ENCODE assay signal across 1 cellular context in genomic region chr10:49538381-49539319, GRCh38.
TF ChIP-seq lines count a peak whose summit lies in the region.

Gene ERCC6, minus strand, starts transcription at chr10:49539121.

TF ChIP-seq in HepG2, 621 proteins besides CTCF, POLR2A, EP300 and RAD21 (continued from another document and continues in another):
- TF ChIP-seq DMTF1 (CRISPR knock-in tag; IDR thresholded peaks at IDR 0.05) (no peak), PRMT3 (CRISPR knock-in tag; IDR thresholded peaks at IDR 0.05; ENCODE audit: borderline replicate concordance, low read depth) (no peak), IRF2 (CRISPR knock-in tag; IDR thresholded peaks at IDR 0.05) (peak; percentile 9; the same call in 1 of the 2 replicates), REST (IDR thresholded peaks at IDR 0.05; ENCODE audit: borderline replicate concordance in 1 of 2, low read depth in 1 of 2, low read length in 2 of 2) (peak in 1 of 2 experiments; percentile 32; a peak in 1 of 4 replicates), HCFC1 (IDR thresholded peaks at IDR 0.05; ENCODE audit: low read depth, low read length) (no peak), CERS6 (CRISPR knock-in tag; IDR thresholded peaks at IDR 0.05) (no peak), SMAD9 (CRISPR knock-in tag; IDR thresholded peaks at IDR 0.05) (peak; percentile 30; the same call in 1 of the 2 replicates), KLF16 (CRISPR knock-in tag; IDR thresholded peaks at IDR 0.05) (no peak; a peak in 1 of 4 replicates), ZNF501 (CRISPR knock-in tag; IDR thresholded peaks at IDR 0.05) (peak; percentile 86; the same call in 1 of the 2 replicates), MYNN (CRISPR knock-in tag; IDR thresholded peaks at IDR 0.05; ENCODE audit: low read depth) (no peak), SYNCRIP (IDR thresholded peaks at IDR 0.05; ENCODE audit: insufficient read depth, low read depth, low read length) (no peak), HES4 (CRISPR knock-in tag; IDR thresholded peaks at IDR 0.05; ENCODE audit: borderline replicate concordance) (0 out of 2 replicates have a peak, but pooled peaks have one; percentile 47), RFX1 (IDR thresholded peaks at IDR 0.05) (no peak), HNF4G (IDR thresholded peaks at IDR 0.05; ENCODE audit: borderline replicate concordance, low read depth, low read length) (no peak), HNF4G (CRISPR knock-in tag; IDR thresholded peaks at IDR 0.05; ENCODE audit: borderline replicate concordance, low read depth) (peak; percentile 40; the same call in 1 of the 2 replicates), PCBP1 (IDR thresholded peaks at IDR 0.05; ENCODE audit: borderline replicate concordance, low read depth, low read length) (no peak), SP4 (CRISPR knock-in tag; IDR thresholded peaks at IDR 0.05) (peak; percentile 68), ZSCAN25 (CRISPR knock-in tag; IDR thresholded peaks at IDR 0.05) (no peak), BHLHE40 (IDR thresholded peaks at IDR 0.05; ENCODE audit: low read length) (peak; percentile 57; the same call in 1 of the 2 replicates), HNRNPLL (IDR thresholded peaks at IDR 0.05; ENCODE audit: low read depth, low read length, poor library complexity, severe bottlenecking) (peak; percentile 87), SMYD3 (CRISPR knock-in tag; IDR thresholded peaks at IDR 0.05) (peak; percentile 92), SRSF1 (optimal IDR thresholded peaks at IDR 0.05; ENCODE audit: low read depth, low read length) (peak; percentile 35)
- TF ChIP-seq, protein P1, sequence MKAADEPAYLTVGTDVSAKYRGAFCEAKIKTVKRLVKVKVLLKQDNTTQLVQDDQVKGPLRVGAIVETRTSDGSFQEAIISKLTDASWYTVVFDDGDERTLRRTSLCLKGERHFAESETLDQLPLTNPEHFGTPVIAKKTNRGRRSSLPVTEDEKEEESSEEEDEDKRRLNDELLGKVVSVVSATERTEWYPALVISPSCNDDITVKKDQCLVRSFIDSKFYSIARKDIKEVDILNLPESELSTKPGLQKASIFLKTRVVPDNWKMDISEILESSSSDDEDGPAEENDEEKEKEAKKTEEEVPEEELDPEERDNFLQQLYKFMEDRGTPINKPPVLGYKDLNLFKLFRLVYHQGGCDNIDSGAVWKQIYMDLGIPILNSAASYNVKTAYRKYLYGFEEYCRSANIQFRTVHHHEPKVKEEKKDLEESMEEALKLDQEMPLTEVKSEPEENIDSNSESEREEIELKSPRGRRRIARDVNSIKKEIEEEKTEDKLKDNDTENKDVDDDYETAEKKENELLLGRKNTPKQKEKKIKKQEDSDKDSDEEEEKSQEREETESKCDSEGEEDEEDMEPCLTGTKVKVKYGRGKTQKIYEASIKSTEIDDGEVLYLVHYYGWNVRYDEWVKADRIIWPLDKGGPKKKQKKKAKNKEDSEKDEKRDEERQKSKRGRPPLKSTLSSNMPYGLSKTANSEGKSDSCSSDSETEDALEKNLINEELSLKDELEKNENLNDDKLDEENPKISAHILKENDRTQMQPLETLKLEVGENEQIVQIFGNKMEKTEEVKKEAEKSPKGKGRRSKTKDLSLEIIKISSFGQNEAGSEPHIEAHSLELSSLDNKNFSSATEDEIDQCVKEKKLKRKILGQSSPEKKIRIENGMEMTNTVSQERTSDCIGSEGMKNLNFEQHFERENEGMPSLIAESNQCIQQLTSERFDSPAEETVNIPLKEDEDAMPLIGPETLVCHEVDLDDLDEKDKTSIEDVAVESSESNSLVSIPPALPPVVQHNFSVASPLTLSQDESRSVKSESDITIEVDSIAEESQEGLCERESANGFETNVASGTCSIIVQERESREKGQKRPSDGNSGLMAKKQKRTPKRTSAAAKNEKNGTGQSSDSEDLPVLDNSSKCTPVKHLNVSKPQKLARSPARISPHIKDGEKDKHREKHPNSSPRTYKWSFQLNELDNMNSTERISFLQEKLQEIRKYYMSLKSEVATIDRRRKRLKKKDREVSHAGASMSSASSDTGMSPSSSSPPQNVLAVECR (CRISPR knock-in tag; IDR thresholded peaks at IDR 0.05; ENCODE audit: borderline replicate concordance): peak; percentile 82; the same call in 1 of the 2 replicates
- TF ChIP-seq, protein P2, sequence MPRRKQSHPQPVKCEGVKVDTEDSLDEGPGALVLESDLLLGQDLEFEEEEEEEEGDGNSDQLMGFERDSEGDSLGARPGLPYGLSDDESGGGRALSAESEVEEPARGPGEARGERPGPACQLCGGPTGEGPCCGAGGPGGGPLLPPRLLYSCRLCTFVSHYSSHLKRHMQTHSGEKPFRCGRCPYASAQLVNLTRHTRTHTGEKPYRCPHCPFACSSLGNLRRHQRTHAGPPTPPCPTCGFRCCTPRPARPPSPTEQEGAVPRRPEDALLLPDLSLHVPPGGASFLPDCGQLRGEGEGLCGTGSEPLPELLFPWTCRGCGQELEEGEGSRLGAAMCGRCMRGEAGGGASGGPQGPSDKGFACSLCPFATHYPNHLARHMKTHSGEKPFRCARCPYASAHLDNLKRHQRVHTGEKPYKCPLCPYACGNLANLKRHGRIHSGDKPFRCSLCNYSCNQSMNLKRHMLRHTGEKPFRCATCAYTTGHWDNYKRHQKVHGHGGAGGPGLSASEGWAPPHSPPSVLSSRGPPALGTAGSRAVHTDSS (CRISPR knock-in tag; conservative IDR thresholded peaks at IDR 0.05): 0 out of 2 replicates have a peak, but pooled peaks have one; percentile 17
- TF ChIP-seq, protein P3, sequence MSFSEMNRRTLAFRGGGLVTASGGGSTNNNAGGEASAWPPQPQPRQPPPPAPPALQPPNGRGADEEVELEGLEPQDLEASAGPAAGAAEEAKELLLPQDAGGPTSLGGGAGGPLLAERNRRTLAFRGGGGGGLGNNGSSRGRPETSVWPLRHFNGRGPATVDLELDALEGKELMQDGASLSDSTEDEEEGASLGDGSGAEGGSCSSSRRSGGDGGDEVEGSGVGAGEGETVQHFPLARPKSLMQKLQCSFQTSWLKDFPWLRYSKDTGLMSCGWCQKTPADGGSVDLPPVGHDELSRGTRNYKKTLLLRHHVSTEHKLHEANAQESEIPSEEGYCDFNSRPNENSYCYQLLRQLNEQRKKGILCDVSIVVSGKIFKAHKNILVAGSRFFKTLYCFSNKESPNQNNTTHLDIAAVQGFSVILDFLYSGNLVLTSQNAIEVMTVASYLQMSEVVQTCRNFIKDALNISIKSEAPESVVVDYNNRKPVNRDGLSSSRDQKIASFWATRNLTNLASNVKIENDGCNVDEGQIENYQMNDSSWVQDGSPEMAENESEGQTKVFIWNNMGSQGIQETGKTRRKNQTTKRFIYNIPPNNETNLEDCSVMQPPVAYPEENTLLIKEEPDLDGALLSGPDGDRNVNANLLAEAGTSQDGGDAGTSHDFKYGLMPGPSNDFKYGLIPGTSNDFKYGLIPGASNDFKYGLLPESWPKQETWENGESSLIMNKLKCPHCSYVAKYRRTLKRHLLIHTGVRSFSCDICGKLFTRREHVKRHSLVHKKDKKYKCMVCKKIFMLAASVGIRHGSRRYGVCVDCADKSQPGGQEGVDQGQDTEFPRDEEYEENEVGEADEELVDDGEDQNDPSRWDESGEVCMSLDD (CRISPR knock-in tag; IDR thresholded peaks at IDR 0.05; ENCODE audit: borderline replicate concordance): peak; percentile 79; the same call in 1 of the 2 replicates
- TF ChIP-seq, protein P4, sequence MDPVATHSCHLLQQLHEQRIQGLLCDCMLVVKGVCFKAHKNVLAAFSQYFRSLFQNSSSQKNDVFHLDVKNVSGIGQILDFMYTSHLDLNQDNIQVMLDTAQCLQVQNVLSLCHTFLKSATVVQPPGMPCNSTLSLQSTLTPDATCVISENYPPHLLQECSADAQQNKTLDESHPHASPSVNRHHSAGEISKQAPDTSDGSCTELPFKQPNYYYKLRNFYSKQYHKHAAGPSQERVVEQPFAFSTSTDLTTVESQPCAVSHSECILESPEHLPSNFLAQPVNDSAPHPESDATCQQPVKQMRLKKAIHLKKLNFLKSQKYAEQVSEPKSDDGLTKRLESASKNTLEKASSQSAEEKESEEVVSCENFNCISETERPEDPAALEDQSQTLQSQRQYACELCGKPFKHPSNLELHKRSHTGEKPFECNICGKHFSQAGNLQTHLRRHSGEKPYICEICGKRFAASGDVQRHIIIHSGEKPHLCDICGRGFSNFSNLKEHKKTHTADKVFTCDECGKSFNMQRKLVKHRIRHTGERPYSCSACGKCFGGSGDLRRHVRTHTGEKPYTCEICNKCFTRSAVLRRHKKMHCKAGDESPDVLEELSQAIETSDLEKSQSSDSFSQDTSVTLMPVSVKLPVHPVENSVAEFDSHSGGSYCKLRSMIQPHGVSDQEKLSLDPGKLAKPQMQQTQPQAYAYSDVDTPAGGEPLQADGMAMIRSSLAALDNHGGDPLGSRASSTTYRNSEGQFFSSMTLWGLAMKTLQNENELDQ (CRISPR knock-in tag; IDR thresholded peaks at IDR 0.05; ENCODE audit: borderline replicate concordance): no peak
- TF ChIP-seq, protein P5, sequence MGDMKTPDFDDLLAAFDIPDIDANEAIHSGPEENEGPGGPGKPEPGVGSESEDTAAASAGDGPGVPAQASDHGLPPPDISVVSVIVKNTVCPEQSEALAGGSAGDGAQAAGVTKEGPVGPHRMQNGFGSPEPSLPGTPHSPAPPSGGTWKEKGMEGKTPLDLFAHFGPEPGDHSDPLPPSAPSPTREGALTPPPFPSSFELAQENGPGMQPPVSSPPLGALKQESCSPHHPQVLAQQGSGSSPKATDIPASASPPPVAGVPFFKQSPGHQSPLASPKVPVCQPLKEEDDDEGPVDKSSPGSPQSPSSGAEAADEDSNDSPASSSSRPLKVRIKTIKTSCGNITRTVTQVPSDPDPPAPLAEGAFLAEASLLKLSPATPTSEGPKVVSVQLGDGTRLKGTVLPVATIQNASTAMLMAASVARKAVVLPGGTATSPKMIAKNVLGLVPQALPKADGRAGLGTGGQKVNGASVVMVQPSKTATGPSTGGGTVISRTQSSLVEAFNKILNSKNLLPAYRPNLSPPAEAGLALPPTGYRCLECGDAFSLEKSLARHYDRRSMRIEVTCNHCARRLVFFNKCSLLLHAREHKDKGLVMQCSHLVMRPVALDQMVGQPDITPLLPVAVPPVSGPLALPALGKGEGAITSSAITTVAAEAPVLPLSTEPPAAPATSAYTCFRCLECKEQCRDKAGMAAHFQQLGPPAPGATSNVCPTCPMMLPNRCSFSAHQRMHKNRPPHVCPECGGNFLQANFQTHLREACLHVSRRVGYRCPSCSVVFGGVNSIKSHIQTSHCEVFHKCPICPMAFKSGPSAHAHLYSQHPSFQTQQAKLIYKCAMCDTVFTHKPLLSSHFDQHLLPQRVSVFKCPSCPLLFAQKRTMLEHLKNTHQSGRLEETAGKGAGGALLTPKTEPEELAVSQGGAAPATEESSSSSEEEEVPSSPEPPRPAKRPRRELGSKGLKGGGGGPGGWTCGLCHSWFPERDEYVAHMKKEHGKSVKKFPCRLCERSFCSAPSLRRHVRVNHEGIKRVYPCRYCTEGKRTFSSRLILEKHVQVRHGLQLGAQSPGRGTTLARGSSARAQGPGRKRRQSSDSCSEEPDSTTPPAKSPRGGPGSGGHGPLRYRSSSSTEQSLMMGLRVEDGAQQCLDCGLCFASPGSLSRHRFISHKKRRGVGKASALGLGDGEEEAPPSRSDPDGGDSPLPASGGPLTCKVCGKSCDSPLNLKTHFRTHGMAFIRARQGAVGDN (CRISPR knock-in tag; IDR thresholded peaks at IDR 0.05): peak; percentile 99
- TF ChIP-seq, protein P6, sequence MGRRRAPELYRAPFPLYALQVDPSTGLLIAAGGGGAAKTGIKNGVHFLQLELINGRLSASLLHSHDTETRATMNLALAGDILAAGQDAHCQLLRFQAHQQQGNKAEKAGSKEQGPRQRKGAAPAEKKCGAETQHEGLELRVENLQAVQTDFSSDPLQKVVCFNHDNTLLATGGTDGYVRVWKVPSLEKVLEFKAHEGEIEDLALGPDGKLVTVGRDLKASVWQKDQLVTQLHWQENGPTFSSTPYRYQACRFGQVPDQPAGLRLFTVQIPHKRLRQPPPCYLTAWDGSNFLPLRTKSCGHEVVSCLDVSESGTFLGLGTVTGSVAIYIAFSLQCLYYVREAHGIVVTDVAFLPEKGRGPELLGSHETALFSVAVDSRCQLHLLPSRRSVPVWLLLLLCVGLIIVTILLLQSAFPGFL (CRISPR knock-in tag; IDR thresholded peaks at IDR 0.05): no peak
